Comparison of ENCODE assay signal across 25 cellular contexts in genomic region chr20:47287609-47288144, GRCh38.
"Had no signal": no experiment of that assay in that cellular context is flagged by ENCODE, and none has a peak within 500 bp of the region (broad histone marks: within the 10 kb centered on the region; RNA-seq: fewer than 3 reads in every experiment).

No MANE protein-coding gene starts in this region.

- H3K4me3 ChIP-seq: ascending aorta, colonic mucosa, dorsolateral prefrontal cortex, gastroesophageal sphincter, left ventricle myocardium inferior, psoas muscle, right atrium auricular region, thyroid gland, upper lobe of right lung had no signal

- DNase-seq: activated CD4-positive, alpha-beta T cell treated with anti-CD3 and anti-CD28 coated beads for 1 hour; activated CD4-positive, alpha-beta T cell treated with anti-CD3 and anti-CD28 coated beads, Interleukin-2, amount 50 U/mL, for 1 hour; activated naive CD4-positive, alpha-beta T cell treated with anti-CD3 and anti-CD28 coated beads for 36 hours; activated T-cell treated with anti-CD3 and anti-CD28 coated beads, Interleukin-2, amount 50 U/mL, for 1 hour; brain microvascular endothelial cell; colonic mucosa; dorsolateral prefrontal cortex; head of caudate nucleus; hypothalamus; left ventricle myocardium inferior; naive thymus-derived CD4-positive, alpha-beta T cell; psoas muscle; stimulated activated CD4-positive, alpha-beta T cell treated with anti-CD3 and anti-CD28 coated beads, Interleukin-12 subunit alpha, Interleukin-12 subunit beta, amount 100 ng/mL, for 4 hours; stimulated activated CD4-positive, alpha-beta T cell treated with anti-CD3 and anti-CD28 coated beads, Interleukin-4, amount 100 ng/mL, for 4 hours; substantia nigra; T-helper 1 cell; thyroid gland; upper lobe of right lung; WERI-Rb-1 had no signal

- H3K27me3 Mint-ChIP-seq: central memory CD8-positive, alpha-beta T cell; naive thymus-derived CD4-positive, alpha-beta T cell; stimulated activated naive CD8-positive, alpha-beta T cell treated with anti-CD3 and anti-CD28 coated beads, Interleukin-15, Interleukin-2, amounts not matched to agents 100 ng/mL and 50 ng/mL, for 24 hours had no signal

- H3K27me3 ChIP-seq: ascending aorta, brain microvascular endothelial cell, colonic mucosa, dorsolateral prefrontal cortex, gastroesophageal sphincter, right atrium auricular region, thyroid gland, upper lobe of right lung had no signal

- H3K4me3 Mint-ChIP-seq: activated naive CD4-positive, alpha-beta T cell treated with anti-CD3 and anti-CD28 coated beads for 36 hours; central memory CD8-positive, alpha-beta T cell; naive thymus-derived CD4-positive, alpha-beta T cell; stimulated activated naive CD8-positive, alpha-beta T cell treated with anti-CD3 and anti-CD28 coated beads, Interleukin-15, Interleukin-2, amounts not matched to agents 100 ng/mL and 50 ng/mL, for 24 hours had no signal

- ATAC-seq: gastroesophageal sphincter; naive thymus-derived CD4-positive, alpha-beta T cell; psoas muscle; upper lobe of right lung had no signal

- H3K4me1 ChIP-seq: ascending aorta, colonic mucosa, gastroesophageal sphincter, left ventricle myocardium inferior, psoas muscle, right atrium auricular region, upper lobe of right lung had no signal

- H3K27ac ChIP-seq: ascending aorta, brain microvascular endothelial cell, colonic mucosa, epithelial cell of prostate, gastroesophageal sphincter, left ventricle myocardium inferior, psoas muscle, right atrium auricular region, thyroid gland, upper lobe of right lung, WERI-Rb-1 had no signal

- H3K9me3 Mint-ChIP-seq: activated naive CD4-positive, alpha-beta T cell treated with anti-CD3 and anti-CD28 coated beads for 36 hours; central memory CD8-positive, alpha-beta T cell; naive thymus-derived CD4-positive, alpha-beta T cell; stimulated activated naive CD8-positive, alpha-beta T cell treated with anti-CD3 and anti-CD28 coated beads, Interleukin-15, Interleukin-2, amounts not matched to agents 100 ng/mL and 50 ng/mL, for 24 hours had no signal

- H3K27ac Mint-ChIP-seq: activated naive CD4-positive, alpha-beta T cell treated with anti-CD3 and anti-CD28 coated beads for 36 hours; stimulated activated naive CD8-positive, alpha-beta T cell treated with anti-CD3 and anti-CD28 coated beads, Interleukin-15, Interleukin-2, amounts not matched to agents 100 ng/mL and 50 ng/mL, for 24 hours had no signal

- H3K4me1 Mint-ChIP-seq: central memory CD8-positive, alpha-beta T cell had no signal

- H3K9me3 ChIP-seq: ascending aorta, colonic mucosa, gastroesophageal sphincter, left ventricle myocardium inferior, psoas muscle, right atrium auricular region, thyroid gland, upper lobe of right lung had no signal
